ENCODE assay signal across 21 cellular contexts in the genomic region with DNA sequence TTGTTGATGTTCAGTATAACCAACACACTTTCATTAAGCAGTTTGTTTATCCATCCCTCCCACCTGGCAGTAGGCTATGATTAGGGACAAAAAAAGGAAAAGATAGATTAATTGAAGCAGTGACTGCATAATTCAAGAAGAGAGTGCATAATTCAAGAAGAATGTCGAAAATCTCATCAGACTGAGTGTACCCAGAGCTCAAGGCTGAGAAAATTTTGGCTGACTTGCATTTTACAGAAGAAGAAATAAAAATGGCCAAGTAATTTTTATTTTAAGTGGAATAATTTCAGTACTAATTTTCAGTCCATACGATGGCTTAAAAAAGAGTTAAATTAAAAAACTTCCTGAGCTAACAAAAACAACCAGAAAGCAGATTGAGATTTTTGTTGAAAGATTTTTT.
"Had no signal": no experiment of that assay in that cellular context is flagged by ENCODE, and none has a peak within 500 bp of the region (broad histone marks: within the 10 kb centered on the region; RNA-seq: fewer than 3 reads in every experiment).

No MANE protein-coding gene starts in this region.

- ATAC-seq: left ventricle myocardium superior; sciatic nerve; stimulated activated memory B cell treated with anti-CD40 and anti-IgM and Interleukin-4, amounts not matched to agents 10 μg/mL and 1 μg/mL and 100 μg/mL, for 72 hours had no signal

- H3K4me1 ChIP-seq: breast epithelium had no signal

- DNase-seq: activated CD8-positive, alpha-beta memory T cell treated with anti-CD3 and anti-CD28 coated beads for 24 hours; activated effector memory CD4-positive, alpha-beta T cell treated with Interleukin-2 at 50 U/mL for 16 hours; central memory CD4-positive, alpha-beta T cell; dermis blood vessel endothelial cell; effector CD4-positive, alpha-beta T cell; left ventricle myocardium superior; mammary epithelial cell; nephron progenitor cell; ovary; substantia nigra; thyroid gland; WERI-Rb-1 had no signal

- H3K9me3 ChIP-seq: breast epithelium, esophagus muscularis mucosa, ovary, thyroid gland had no signal

- H3K36me3 ChIP-seq: ovary had no signal

- H3K27ac ChIP-seq: breast epithelium, ovary, skin epidermis, thyroid gland, WERI-Rb-1 had no signal

- H3K9me3 Mint-ChIP-seq: nephron progenitor cell; stimulated activated memory B cell treated with anti-CD40 and anti-IgM and Interleukin-4, amounts not matched to agents 10 μg/mL and 1 μg/mL and 100 μg/mL, for 72 hours; stimulated activated naive CD8-positive, alpha-beta T cell treated with anti-CD3 and anti-CD28 coated beads, Interleukin-15, amount 100 ng/mL, for 72 hours; T-helper 2 cell treated with Interferon-gamma antibody and Interleukin-4, amounts not matched to agents 5 μg/mL and 100 μg/mL, for 36 hours had no signal

- H3K4me3 ChIP-seq: breast epithelium, esophagus muscularis mucosa, ovary, skin epidermis, thyroid gland had no signal

- H3K27me3 ChIP-seq: breast epithelium, esophagus muscularis mucosa, ovary, thyroid gland had no signal

- H3K27me3 Mint-ChIP-seq: activated naive CD8-positive, alpha-beta T cell; progenitor cell of endocrine pancreas; stimulated activated memory B cell treated with anti-CD40 and anti-IgM and Interleukin-4, amounts not matched to agents 10 μg/mL and 1 μg/mL and 100 μg/mL, for 72 hours; stimulated activated naive CD8-positive, alpha-beta T cell treated with anti-CD3 and anti-CD28 coated beads, Interleukin-15, amount 100 ng/mL, for 72 hours had no signal

- H3K4me3 Mint-ChIP-seq: activated naive CD8-positive, alpha-beta T cell; nephron progenitor cell; stimulated activated memory B cell treated with anti-CD40 and anti-IgM and Interleukin-4, amounts not matched to agents 10 μg/mL and 1 μg/mL and 100 μg/mL, for 72 hours; T-helper 2 cell treated with Interferon-gamma antibody and Interleukin-4, amounts not matched to agents 5 μg/mL and 100 μg/mL, for 36 hours had no signal

- H3K4me1 Mint-ChIP-seq: nephron progenitor cell had no signal

- H3K27ac Mint-ChIP-seq: activated naive CD8-positive, alpha-beta T cell; nephron progenitor cell; progenitor cell of endocrine pancreas; stimulated activated memory B cell treated with anti-CD40 and anti-IgM and Interleukin-4, amounts not matched to agents 10 μg/mL and 1 μg/mL and 100 μg/mL, for 72 hours; T-helper 2 cell treated with Interferon-gamma antibody and Interleukin-4, amounts not matched to agents 5 μg/mL and 100 μg/mL, for 36 hours had no signal
